10 cellular contexts compared by ENCODE assay signal in the genomic region with DNA sequence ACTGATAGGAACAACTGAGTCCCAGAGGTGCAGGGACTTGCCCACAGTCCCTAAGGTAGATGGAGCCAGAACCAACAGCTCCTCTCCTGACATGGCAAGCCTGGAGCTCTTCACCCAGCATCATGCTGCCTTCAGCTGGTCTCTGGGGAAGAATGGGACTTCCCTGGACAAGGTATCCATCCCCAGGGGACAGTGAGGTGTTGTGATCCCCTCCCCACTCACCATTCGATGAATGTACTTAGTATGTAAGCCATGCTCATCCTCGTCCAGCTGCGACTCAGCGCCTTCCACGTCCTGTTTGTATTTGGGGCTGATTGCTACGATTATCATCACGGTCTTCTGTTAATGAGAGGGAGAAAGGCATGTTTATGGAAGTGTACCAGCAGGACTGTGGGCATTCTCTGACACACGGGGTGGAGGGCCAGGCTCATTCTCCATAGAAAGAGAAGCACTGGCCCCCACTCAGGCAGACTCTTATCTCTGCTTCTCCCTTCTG. TPM values are rescaled to one million over a fixed set of nuclear protein-coding genes. Genes with fewer than 3 reads are reported as not detected.
A peak's percentile ranks its signal among the peaks of the same experiment; 100 is the strongest.
DNase-seq lines count a peak whose midpoint lies in the region; ATAC-seq and TF ChIP-seq lines count a peak whose summit lies in the region.
"Had no signal": no experiment of that assay in that cellular context is flagged by ENCODE, and none has a peak within 500 bp of the region (broad histone marks: within the 10 kb centered on the region; RNA-seq: fewer than 3 reads in every experiment).

No MANE protein-coding gene starts in this region.

- H3K27ac ChIP-seq in DND-41 (ENCODE audit: low read length) (peak overlapping the region; percentile 95), aorta (ENCODE audit: low read depth in 1 of 2, low read length in 2 of 2) (peak overlapping the region in 1 of 2 donors; percentile 9), ascending aorta (peak overlapping the region in 1 of 2 donors; percentile 43), left lung (peak overlapping the region in 1 of 2 donors; percentile 18)

- intact Hi-C loops in activated T-helper 1 cell treated with anti-CD3 and anti-CD28 coated beads, Interleukin-12 subunit alpha, Interleukin-12 subunit beta, Interleukin-2, Interleukin-4 antibody, amounts not matched to agents 30 ng/mL and 10 ng/mL and 1 ng/mL, durations not matched to agents 14 hours and 24 hours and 36 hours (cut with micrococcal nuclease), result loop anchor here (2.0 kb wide), 3 partner anchors 39 to 307 kb away; a partner anchor contains a TSS
- intact Hi-C loops in aorta (cut with DNase I) (no loop called here), ascending aorta (cut with DNase I) (no loop called here), left lung (cut with DNase I) (no loop called here)

- H2AFZ ChIP-seq in DND-41 (ENCODE audit: low read depth, low read length), result peak overlapping the region; percentile 64

- H3K4me3 ChIP-seq in DND-41 (ENCODE audit: low read depth in 1 of 2, low read length in 2 of 2) (peak overlapping the region; percentile 0 to 54; a peak in 3 of 4 replicates), aorta (ENCODE audit: low read length in 2 of 2) (no peak overlapping the region), ascending aorta (no peak overlapping the region), left lung (no peak overlapping the region)
- H3K4me3 ChIP-seq: lung had no signal

- peak overlapping the region; percentile 88 for H3K27ac Mint-ChIP-seq in HFFc6
- H3K27ac Mint-ChIP-seq in activated T-helper 1 cell treated with anti-CD3 and anti-CD28 coated beads, Interleukin-12 subunit alpha, Interleukin-12 subunit beta, Interleukin-2, Interleukin-4 antibody, amounts not matched to agents 30 ng/mL and 10 ng/mL and 1 ng/mL, durations not matched to agents 14 hours and 24 hours and 36 hours, result peak overlapping the region; percentile 49
- H3K27ac Mint-ChIP-seq in nephron, result peak overlapping the region; percentile 78 to 87 (median 85)

- TF ChIP-seq CTCF in DND-41 (IDR thresholded peaks at IDR 0.05; ENCODE audit: borderline replicate concordance, extremely low read depth, low read length, poor library complexity, severe bottlenecking) (no peak), HFFc6 (IDR thresholded peaks at IDR 0.05) (no peak; the same call in 1 of the 2 replicates), nephron (IDR thresholded peaks at IDR 0.05; ENCODE audit: unreplicated experiment in 3 of 3) (no peak), ascending aorta (IDR thresholded peaks at IDR 0.05) (no peak), left lung (IDR thresholded peaks at IDR 0.05) (no peak)

- peak; percentile 46 for DNase-seq in DND-41
- no peak for DNase-seq in HFFc6
- no peak for DNase-seq in activated T-helper 1 cell treated with anti-CD3 and anti-CD28 coated beads, Interleukin-12 subunit alpha, Interleukin-12 subunit beta, Interleukin-2, Interleukin-4 antibody, amounts not matched to agents 30 ng/mL and 10 ng/mL and 1 ng/mL, durations not matched to agents 14 hours and 24 hours and 36 hours (ENCODE audit: low spot score)
- DNase-seq in aorta, result no peak
- no peak for DNase-seq in ascending aorta (ENCODE audit: low spot score in 2 of 2)
- no peak for DNase-seq in left lung
- DNase-seq: NCI-H446 had no signal

- H3K36me3 ChIP-seq in DND-41 (ENCODE audit: insufficient read depth, low read length) (peaks cover 71% of the 10 kb centered on the region), aorta (ENCODE audit: control insufficient read depth in 1 of 2, insufficient read depth in 2 of 2, low read length in 1 of 2) (no peaks in the 10 kb centered on the region), ascending aorta (peaks cover 5 to 31% of the 10 kb centered on the region in 2 donors), left lung (peaks cover 0 to 78% of the 10 kb centered on the region in 2 donors)

- peak overlapping the region; percentile 68 for H3K9ac ChIP-seq in DND-41 (ENCODE audit: low read depth, low read length)

- H3K4me2 ChIP-seq in DND-41 (ENCODE audit: insufficient read depth, low read length), result peak overlapping the region; percentile 80

- H3K9me3 Mint-ChIP-seq in HFFc6 (no peaks in the 10 kb centered on the region), nephron (no peaks in the 10 kb centered on the region)
- H3K9me3 Mint-ChIP-seq in activated T-helper 1 cell treated with anti-CD3 and anti-CD28 coated beads, Interleukin-12 subunit alpha, Interleukin-12 subunit beta, Interleukin-2, Interleukin-4 antibody, amounts not matched to agents 30 ng/mL and 10 ng/mL and 1 ng/mL, durations not matched to agents 14 hours and 24 hours and 36 hours, result no peaks in the 10 kb centered on the region

- peaks cover 84% of the 10 kb centered on the region for H3K79me2 ChIP-seq in DND-41 (ENCODE audit: insufficient read depth, low read length)

- H3K36me3 Mint-ChIP-seq in HFFc6 (ENCODE audit: low read depth), result peaks cover 74% of the 10 kb centered on the region
- H3K36me3 Mint-ChIP-seq in activated T-helper 1 cell treated with anti-CD3 and anti-CD28 coated beads, Interleukin-12 subunit alpha, Interleukin-12 subunit beta, Interleukin-2, Interleukin-4 antibody, amounts not matched to agents 30 ng/mL and 10 ng/mL and 1 ng/mL, durations not matched to agents 14 hours and 24 hours and 36 hours (ENCODE audit: low read depth), result peaks cover 66% of the 10 kb centered on the region
- peaks cover 21% of the 10 kb centered on the region for H3K36me3 Mint-ChIP-seq in nephron (ENCODE audit: low read depth)

- no peaks in the 10 kb centered on the region for H3K9me3 ChIP-seq in DND-41 (ENCODE audit: insufficient read depth, low read length, severe bottlenecking)
- no peaks in the 10 kb centered on the region for H3K9me3 ChIP-seq in aorta (ENCODE audit: control insufficient read depth, low read length)
- H3K9me3 ChIP-seq in ascending aorta, result no peaks in the 10 kb centered on the region
- H3K9me3 ChIP-seq in left lung, result no peaks in the 10 kb centered on the region

- ATAC-seq in DND-41 (ENCODE audit: insufficient read depth, low read depth) (peak; percentile 5), aorta (ENCODE audit: low FRiP score) (no peak), HG02623 (IDR thresholded peaks at IDR 0.05; ENCODE audit: unreplicated experiment) (no peak), left lung (no peak)

- H3K4me1 Mint-ChIP-seq in HFFc6 (ENCODE audit: low read depth), result peaks cover 74% of the 10 kb centered on the region
- H3K4me1 Mint-ChIP-seq in activated T-helper 1 cell treated with anti-CD3 and anti-CD28 coated beads, Interleukin-12 subunit alpha, Interleukin-12 subunit beta, Interleukin-2, Interleukin-4 antibody, amounts not matched to agents 30 ng/mL and 10 ng/mL and 1 ng/mL, durations not matched to agents 14 hours and 24 hours and 36 hours (ENCODE audit: low read depth), result peaks cover 48% of the 10 kb centered on the region
- H3K4me1 Mint-ChIP-seq in nephron, result peaks cover 78% of the 10 kb centered on the region

- H3K4me1 ChIP-seq in DND-41 (ENCODE audit: insufficient read depth, low read length) (peaks cover 97% of the 10 kb centered on the region), aorta (ENCODE audit: control insufficient read depth in 1 of 2, insufficient read depth in 2 of 2, low read length in 2 of 2) (peaks cover 4 to 6% of the 10 kb centered on the region in 2 donors), ascending aorta (peaks cover 3 to 17% of the 10 kb centered on the region in 2 donors), left lung (peaks cover 7 to 35% of the 10 kb centered on the region in 2 donors)

- peak overlapping the region; percentile 39 for H3K4me3 Mint-ChIP-seq in HFFc6
- H3K4me3 Mint-ChIP-seq in activated T-helper 1 cell treated with anti-CD3 and anti-CD28 coated beads, Interleukin-12 subunit alpha, Interleukin-12 subunit beta, Interleukin-2, Interleukin-4 antibody, amounts not matched to agents 30 ng/mL and 10 ng/mL and 1 ng/mL, durations not matched to agents 14 hours and 24 hours and 36 hours, result peak overlapping the region; percentile 35
- peak overlapping the region in 2 of 3 experiments; percentile 8 to 28 for H3K4me3 Mint-ChIP-seq in nephron

- H4K20me1 ChIP-seq in DND-41 (ENCODE audit: insufficient read depth, low read length), result no peaks in the 10 kb centered on the region

- WGBS in aorta, 2 donors, result 86 to 93% methylated on average over 8 of the region's 8 CpGs

- H3K27me3 ChIP-seq in DND-41 (ENCODE audit: insufficient read depth, low read length, poor library complexity) (no peaks in the 10 kb centered on the region), aorta (ENCODE audit: control insufficient read depth in 1 of 2, insufficient read depth in 2 of 2, low read length in 1 of 2) (no peaks in the 10 kb centered on the region), ascending aorta (no peaks in the 10 kb centered on the region), left lung (no peaks in the 10 kb centered on the region)

- peaks cover 4% of the 10 kb centered on the region for H3K27me3 Mint-ChIP-seq in HFFc6 (ENCODE audit: insufficient read depth)
- no peaks in the 10 kb centered on the region for H3K27me3 Mint-ChIP-seq in activated T-helper 1 cell treated with anti-CD3 and anti-CD28 coated beads, Interleukin-12 subunit alpha, Interleukin-12 subunit beta, Interleukin-2, Interleukin-4 antibody, amounts not matched to agents 30 ng/mL and 10 ng/mL and 1 ng/mL, durations not matched to agents 14 hours and 24 hours and 36 hours (ENCODE audit: insufficient read depth)
- no peaks in the 10 kb centered on the region for H3K27me3 Mint-ChIP-seq in nephron (ENCODE audit: low read depth)

RNA-seq across cellular contexts. Expression of a gene that starts 39.4 kb away (rescaled TPM):
- total RNA-seq in HFFc6 (2021; fragmentation: NEBNext Ultra II Directional; extraction: Animal tissue kit (Norgen Biotek cat#: 25700)), result 10 to 100 TPM; 28.9 to 47.0 (median 40.2) TPM
- total RNA-seq in activated T-helper 1 cell treated with anti-CD3 and anti-CD28 coated beads, Interleukin-12 subunit alpha, Interleukin-12 subunit beta, Interleukin-2, Interleukin-4 antibody, amounts not matched to agents 30 ng/mL and 10 ng/mL and 1 ng/mL, durations not matched to agents 14 hours and 24 hours and 36 hours, result 17.4 and 18.5 TPM in 2 replicates
- total RNA-seq in aorta, result 10 to 100 TPM; 24.7 to 39.0 TPM
- polyA plus RNA-seq in aorta, result 10 to 100 TPM; 12.0 to 12.2 TPM
- total RNA-seq in ascending aorta, result 31.3 TPM
- total RNA-seq in left lung, result 10 to 100 TPM; 25.6 to 26.2 TPM

Comparison
In these comparisons a context has a peak if more than half of its experiments do, and no peak if none do; other contexts are left out.
1. H3K4me3 ChIP-seq: peak in DND-41 (2 of 2); none in aorta (0 of 2), ascending aorta (0 of 2) and left lung (0 of 2).
2. Peak in every context shown above with its lines, with median percentiles within 50 percentile points of each other: H3K27ac Mint-ChIP-seq and H3K4me3 Mint-ChIP-seq.